Comparison of ENCODE assay signal across 9 cellular contexts in genomic region chr13:26220575-26220974, GRCh38. TPM values are rescaled to one million over a fixed set of nuclear protein-coding genes. Genes with fewer than 3 reads are reported as not detected.
DNase-seq lines count a peak whose midpoint lies in the region; ATAC-seq and TF ChIP-seq lines count a peak whose summit lies in the region.
"Had no signal": no experiment of that assay in that cellular context is flagged by ENCODE, and none has a peak within 500 bp of the region (broad histone marks: within the 10 kb centered on the region; RNA-seq: fewer than 3 reads in every experiment).

No MANE protein-coding gene starts in this region.

- peaks cover 6% of the 10 kb centered on the region for H3K27me3 Mint-ChIP-seq in H9 (ENCODE audit: low read depth)

- H3K4me3 ChIP-seq in SJSA1, result peak overlapping the region; percentile 85
- peak overlapping the region in 3 of 4 donors; percentile 81 to 96 (median 88) for H3K4me3 ChIP-seq in esophagus squamous epithelium

- no peak overlapping the region for H2BK20ac ChIP-seq in H9 (ENCODE audit: low read depth, low read length, poor library complexity, severe bottlenecking)

- no peaks in the 10 kb centered on the region for H3K79me1 ChIP-seq in H9 (ENCODE audit: insufficient read depth, low read depth, low read length, poor library complexity, severe bottlenecking)

- H3K4me1 ChIP-seq in H9 (ENCODE audit: insufficient read depth, low read length) (no peaks in the 10 kb centered on the region), SJSA1 (replicated peaks) (peaks cover 20% of the 10 kb centered on the region), esophagus squamous epithelium (peaks cover 9 to 30% (median 13%) of the 10 kb centered on the region in 3 donors)

- H4K5ac ChIP-seq in H9 (ENCODE audit: insufficient read length, low read depth, low read length), result no peak overlapping the region

- H3K79me2 ChIP-seq in H9 (ENCODE audit: insufficient read depth, low read length), result no peaks in the 10 kb centered on the region

- no peak overlapping the region for H3K27ac ChIP-seq in H9 (ENCODE audit: insufficient read length, low read depth, low read length)
- H3K27ac ChIP-seq in SJSA1, result no peak overlapping the region
- no peak overlapping the region for H3K27ac ChIP-seq in esophagus squamous epithelium

- H3K9me3 ChIP-seq in H9 (ENCODE audit: control insufficient read depth, low read depth, low read length) (no peaks in the 10 kb centered on the region), SJSA1 (replicated peaks) (no peaks in the 10 kb centered on the region), esophagus squamous epithelium (no peaks in the 10 kb centered on the region)

- no peak for DNase-seq in H9
- DNase-seq in SJSA1 (ENCODE audit: low read depth in 1 of 2, low spot score in 2 of 2), result no peak
- no peak for DNase-seq in esophagus squamous epithelium (lab: John Stamatoyannopoulos, UW)
- peak; percentile 65 for DNase-seq in renal cortical epithelial cell (ENCODE audit: low read depth)
- no peak for DNase-seq in GM19240 (ENCODE audit: insufficient read length, low spot score)
- no peak for DNase-seq in GF-D8 (lab: John Stamatoyannopoulos, UW)
- DNase-seq: KG1 had no signal

- no peak overlapping the region for H2BK12ac ChIP-seq in H9 (ENCODE audit: insufficient read length, low read depth, low read length)

- TF ChIP-seq POLR2A in esophagus squamous epithelium (IDR thresholded peaks at IDR 0.05), result no peak

- no peak overlapping the region for H2BK15ac ChIP-seq in H9 (ENCODE audit: low read depth, low read length)

- H4K20me1 ChIP-seq in H9 (ENCODE audit: control insufficient read depth, insufficient read depth, insufficient read length), result no peaks in the 10 kb centered on the region

- no peak overlapping the region for H4K8ac ChIP-seq in H9 (replicated peaks; ENCODE audit: insufficient read length, low read depth, low read length)

- no peak overlapping the region for H3K9ac ChIP-seq in H9 (ENCODE audit: extremely low read depth, insufficient read length, low read length)

- ATAC-seq in HG03460 (IDR thresholded peaks at IDR 0.05; ENCODE audit: unreplicated experiment), result no peak
- no peak for ATAC-seq in HG02623 (IDR thresholded peaks at IDR 0.05; ENCODE audit: unreplicated experiment)

- peaks cover 8% of the 10 kb centered on the region for H3K23me2 ChIP-seq in H9 (ENCODE audit: insufficient read length, low read depth, low read length, poor library complexity, severe bottlenecking)

- TF ChIP-seq CTCF in H9 (conservative IDR thresholded peaks at IDR 0.05) (no peak), esophagus squamous epithelium (IDR thresholded peaks at IDR 0.05) (no peak)

- H3K23ac ChIP-seq in H9 (ENCODE audit: insufficient read length, low read depth, low read length), result no peak overlapping the region

- H2AFZ ChIP-seq in H9 (ENCODE audit: low read length), result no peak overlapping the region

- no peak overlapping the region for H3K27ac Mint-ChIP-seq in H9

- no peak overlapping the region for H3K4ac ChIP-seq in H9 (ENCODE audit: low read depth, low read length)

- intact Hi-C loops in esophagus squamous epithelium (cut with DNase I), result no loop called here

- H3K14ac ChIP-seq in H9 (ENCODE audit: insufficient read depth, low read length), result no peak overlapping the region

- H3K27me3 ChIP-seq in H9 (ENCODE audit: insufficient read depth, low read length) (no peaks in the 10 kb centered on the region), SJSA1 (replicated peaks) (no peaks in the 10 kb centered on the region), esophagus squamous epithelium (no peaks in the 10 kb centered on the region)

- no peaks in the 10 kb centered on the region; a peak in 1 of 5 replicates for H3K9me3 Mint-ChIP-seq in H9

- no peak overlapping the region for H3T11ph ChIP-seq in H9 (ENCODE audit: low read length)

- no peak overlapping the region for H2BK5ac ChIP-seq in H9 (ENCODE audit: insufficient read length, low read length)

- H3K4me2 ChIP-seq in H9 (ENCODE audit: insufficient read depth, insufficient read length, low read length), result peak overlapping the region; percentile 22

- H3K4me3 Mint-ChIP-seq in H9, result peak overlapping the region; percentile 94 to 97

- no peak overlapping the region for H2AK5ac ChIP-seq in H9 (ENCODE audit: insufficient read length, low read length)

- no peak overlapping the region for H2BK120ac ChIP-seq in H9 (ENCODE audit: low read depth, low read length, poor library complexity, severe bottlenecking)

- peaks cover 9 to 12% of the 10 kb centered on the region in 2 experiments for H3K4me1 Mint-ChIP-seq in H9

- no peak overlapping the region for H4K91ac ChIP-seq in H9 (ENCODE audit: insufficient read length, low read depth, low read length)

- H3K56ac ChIP-seq in H9 (ENCODE audit: insufficient read length, low read depth, low read length), result no peak overlapping the region

- no CpG with 5 or more reads among the region's 2 CpGs for WGBS in H9 (ENCODE audit: extremely low coverage, insufficient read length, low lambda C conversion rate)
- 26 to 31% methylated on average over 2 of the region's 2 CpGs for WGBS in esophagus squamous epithelium, 2 donors

- no peak overlapping the region for H3K18ac ChIP-seq in H9 (ENCODE audit: insufficient read length, low read depth, low read length)

- H3K36me3 Mint-ChIP-seq in H9 (ENCODE audit: insufficient read depth in 1 of 3, low read depth in 3 of 3), result peaks cover 11 to 34% (median 30%) of the 10 kb centered on the region in 3 experiments; a peak in 6 of 7 replicates

- peaks cover 55% of the 10 kb centered on the region for H3K36me3 ChIP-seq in SJSA1
- peaks cover 7 to 46% (median 11%) of the 10 kb centered on the region in 3 donors for H3K36me3 ChIP-seq in esophagus squamous epithelium

RNA-seq across cellular contexts. Expression of gene RNF6, which starts 1.5 kb away (rescaled TPM):
- 18.3 and 19.5 TPM in 2 replicates for total RNA-seq in H9 (2021)
- 41.8 and 57.9 TPM in 2 replicates for total RNA-seq in SJSA1 (2014; rRNA removed; shearing (Covaris generic))
- 10 to 100 TPM; 23.4 to 41.4 (median 29.6) TPM for total RNA-seq in esophagus squamous epithelium
- 61.8 and 75.8 TPM in 2 replicates for total RNA-seq in renal cortical epithelial cell

RNA-seq across cellular contexts. Expression of gene CDK8, which starts 33.4 kb away (rescaled TPM):
- total RNA-seq in H9 (2021) (16.2 and 18.1 TPM in 2 replicates), esophagus squamous epithelium (10 to 100 TPM in 3 of 4 donors, 1 to 10 TPM in 1; 8.0 to 16.8 (median 12.7) TPM), renal cortical epithelial cell (23.8 and 24.2 TPM in 2 replicates)
- total RNA-seq in SJSA1 (2014; rRNA removed; shearing (Covaris generic)), result 4.3 and 6.1 TPM in 2 replicates
